8 cellular contexts compared by ENCODE assay signal in the genomic region with DNA sequence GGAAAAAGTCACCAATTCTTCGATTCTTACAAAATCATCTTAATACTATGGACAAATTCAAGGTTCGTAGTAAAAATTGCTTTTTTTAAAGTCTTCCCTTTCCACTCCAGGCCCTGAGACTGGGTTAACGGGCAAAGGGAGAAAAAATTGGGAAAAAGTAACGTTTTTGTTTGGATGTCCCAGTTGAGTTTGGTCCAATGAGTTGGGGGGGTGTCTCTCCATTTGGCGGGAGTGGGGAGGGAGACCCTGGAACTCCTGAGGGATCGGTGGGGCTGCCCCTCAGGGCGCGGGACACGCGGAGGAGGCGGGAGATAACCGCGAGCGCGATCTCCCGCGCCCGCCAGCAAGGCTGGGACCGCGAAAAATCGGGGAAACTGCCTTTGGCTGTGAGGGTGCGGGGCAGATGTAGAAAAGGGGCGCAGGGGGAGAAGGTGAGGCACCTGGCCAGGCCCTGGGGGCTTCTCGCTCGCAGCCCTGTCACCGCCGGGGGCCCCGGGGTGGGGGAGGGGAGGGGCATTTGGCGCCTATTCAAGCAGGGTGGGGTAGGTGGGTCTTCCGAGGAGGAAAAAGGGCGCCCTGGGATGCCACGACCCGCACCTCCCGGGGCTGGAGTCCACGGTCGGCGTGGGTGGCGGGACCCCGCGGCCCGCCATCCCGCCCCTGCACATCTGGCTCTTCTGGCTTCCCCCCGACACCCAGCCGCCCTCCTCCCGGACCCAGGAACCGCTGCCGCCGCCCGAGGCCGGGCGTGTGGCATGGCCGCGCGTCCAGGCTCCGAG. TPM values are rescaled to one million over a fixed set of nuclear protein-coding genes. Genes with fewer than 3 reads are reported as not detected.
A peak's percentile ranks its signal among the peaks of the same experiment; 100 is the strongest.
DNase-seq lines count a peak whose midpoint lies in the region; ATAC-seq and TF ChIP-seq lines count a peak whose summit lies in the region.

No MANE protein-coding gene starts in this region.

- H3K9me2 ChIP-seq in hepatocyte (replicated peaks; ENCODE audit: insufficient read depth) = no peaks in the 10 kb centered on the region

- H3K4me1 ChIP-seq in hepatocyte (ENCODE audit: insufficient read depth) (peaks cover 28% of the 10 kb centered on the region), skeletal muscle tissue (ENCODE audit: control insufficient read depth in 3 of 3, insufficient read depth in 3 of 3, low read length in 3 of 3) (peaks cover 13 to 28% (median 18%) of the 10 kb centered on the region in 3 donors)

- peak overlapping the region; percentile 84 for H3K4me2 ChIP-seq in hepatocyte

- H4K20me1 ChIP-seq in hepatocyte (ENCODE audit: insufficient read depth, poor library complexity, severe bottlenecking) = peaks cover 39% of the 10 kb centered on the region

- H3K36me3 Mint-ChIP-seq in activated T-cell treated with anti-CD3 and anti-CD28 coated beads, Interleukin-2, amount 50 U/mL, for 4 hours (ENCODE audit: insufficient read depth) = peaks cover 11% of the 10 kb centered on the region

- H3K9me3 ChIP-seq in hepatocyte (ENCODE audit: low read depth) = no peaks in the 10 kb centered on the region
- no peaks in the 10 kb centered on the region for H3K9me3 ChIP-seq in skeletal muscle tissue (ENCODE audit: control insufficient read depth in 3 of 3, low read length in 3 of 3)

- H3K36me3 ChIP-seq in hepatocyte (replicated peaks; ENCODE audit: insufficient read depth, low read depth) = no peaks in the 10 kb centered on the region
- H3K36me3 ChIP-seq in skeletal muscle tissue (ENCODE audit: control insufficient read depth in 3 of 3, insufficient read depth in 3 of 3, low read length in 3 of 3) = peaks cover 0 to 3% (median 0%) of the 10 kb centered on the region in 3 donors

- TF ChIP-seq CTCF in hepatocyte (IDR thresholded peaks at IDR 0.05; ENCODE audit: poor library complexity) = no peak

- no peaks in the 10 kb centered on the region for H3K27me3 Mint-ChIP-seq in activated T-cell treated with anti-CD3 and anti-CD28 coated beads, Interleukin-2, amount 50 U/mL, for 4 hours (ENCODE audit: low read depth)

- H3K27ac ChIP-seq in hepatocyte (no peak overlapping the region), skeletal muscle tissue (ENCODE audit: low read depth, low read length) (no peak overlapping the region)

- peak overlapping the region; percentile 84 for H3K4me3 Mint-ChIP-seq in activated T-cell treated with anti-CD3 and anti-CD28 coated beads, Interleukin-2, amount 50 U/mL, for 4 hours

- H3K9me3 Mint-ChIP-seq in activated T-cell treated with anti-CD3 and anti-CD28 coated beads, Interleukin-2, amount 50 U/mL, for 4 hours = no peaks in the 10 kb centered on the region

- peak overlapping the region; percentile 46 for H3K4me3 ChIP-seq in hepatocyte
- H3K4me3 ChIP-seq in skeletal muscle tissue (ENCODE audit: low read length in 3 of 3) = peak overlapping the region; percentile 62 to 69 (median 64)

- H2AFZ ChIP-seq in hepatocyte = no peak overlapping the region

- H3K79me2 ChIP-seq in hepatocyte = peaks cover 87% of the 10 kb centered on the region

- peak; percentile 2 for ATAC-seq in HG03439 (IDR thresholded peaks at IDR 0.05; ENCODE audit: unreplicated experiment)
- ATAC-seq in activated T-cell treated with anti-CD3 and anti-CD28 coated beads, Interleukin-2, amount 50 U/mL, for 4 hours = no peak

- DNase-seq in activated CD4-positive, alpha-beta T cell treated with anti-CD3 and anti-CD28 coated beads for 48 hours = peak; percentile 44
- DNase-seq in activated CD4-positive, alpha-beta T cell treated with anti-CD3 and anti-CD28 coated beads for 4 hours = no peak
- no peak for DNase-seq in activated T-cell treated with anti-CD3 and anti-CD28 coated beads, Interleukin-2, amount 50 U/mL, for 4 hours
- DNase-seq in hepatocyte (ENCODE audit: low spot score) (peak; percentile 12), HuH-7 (ENCODE audit: low spot score) (no peak), dedifferentiated amniotic fluid mesenchymal stem cell (ENCODE audit: extremely low spot score) (no peak)

- no peaks in the 10 kb centered on the region for H3K27me3 ChIP-seq in hepatocyte
- H3K27me3 ChIP-seq in skeletal muscle tissue (ENCODE audit: control insufficient read depth in 3 of 3, insufficient read depth in 3 of 3, low read length in 3 of 3) = no peaks in the 10 kb centered on the region

- under 1% methylated on average over 22 of the region's 55 CpGs for WGBS in hepatocyte (ENCODE audit: low lambda C conversion rate, missing lambda C conversion rate)

- H3K4me1 Mint-ChIP-seq in activated T-cell treated with anti-CD3 and anti-CD28 coated beads, Interleukin-2, amount 50 U/mL, for 4 hours (ENCODE audit: low read depth) = peaks cover 44% of the 10 kb centered on the region

- no peak overlapping the region for H3K9ac ChIP-seq in skeletal muscle tissue (ENCODE audit: low read depth in 1 of 3, low read length in 3 of 3)

RNA-seq across cellular contexts. Expression of a gene that starts 0.7 kb away (rescaled TPM):
- total RNA-seq in activated T-cell treated with anti-CD3 and anti-CD28 coated beads, Interleukin-2, amount 50 U/mL, for 4 hours = 10 to 100 TPM in 2 of 3 donors, 1 to 10 TPM in 1; 9.7 to 10.6 (median 10.0) TPM
- total RNA-seq in hepatocyte = 9.2 and 9.7 TPM in 2 replicates
- 4.7 and 5.2 TPM in 2 replicates for polyA plus RNA-seq in hepatocyte
- total RNA-seq in skeletal muscle tissue = 4.7 TPM

RNA-seq across cellular contexts. Expression of a gene that starts 20.3 kb away (rescaled TPM):
- 10 to 100 TPM; 20.3 to 23.7 (median 21.6) TPM for total RNA-seq in activated T-cell treated with anti-CD3 and anti-CD28 coated beads, Interleukin-2, amount 50 U/mL, for 4 hours
- total RNA-seq in hepatocyte = 16.7 and 17.4 TPM in 2 replicates
- 16.1 and 19.0 TPM in 2 replicates for polyA plus RNA-seq in hepatocyte
- 6.3 TPM for total RNA-seq in skeletal muscle tissue

Comparison
In these comparisons a context has a peak if more than half of its experiments do, and no peak if none do; other contexts are left out.
1. DNase-seq: peak in activated CD4-positive, alpha-beta T cell treated with anti-CD3 and anti-CD28 coated beads for 48 hours (single experiment) and hepatocyte (single experiment); none in activated CD4-positive, alpha-beta T cell treated with anti-CD3 and anti-CD28 coated beads for 4 hours (0 of 2), activated T-cell treated with anti-CD3 and anti-CD28 coated beads, Interleukin-2, amount 50 U/mL, for 4 hours (single experiment), HuH-7 (single experiment) and dedifferentiated amniotic fluid mesenchymal stem cell (single experiment).